Comparison of ENCODE assay signal across 8 cellular contexts in genomic region chr19:10565567-10566407, GRCh38. TPM values are rescaled to one million over a fixed set of nuclear protein-coding genes. Genes with fewer than 3 reads are reported as not detected.
A peak's percentile ranks its signal among the peaks of the same experiment; 100 is the strongest.
DNase-seq lines count a peak whose midpoint lies in the region; ATAC-seq and TF ChIP-seq lines count a peak whose summit lies in the region.

KRI1 (minus strand) TSS chr19:10566010; CDS start chr19:10565999, 11 bp downstream.

- H3K4me3 ChIP-seq in liver (ENCODE audit: low read depth in 1 of 3, low read length in 3 of 3), result peak within 1 kb of the TSS; percentile 41 to 88 (median 76)

- ATAC-seq in GM19351 (IDR thresholded peaks at IDR 0.05; ENCODE audit: unreplicated experiment), result peak; percentile 35
- ATAC-seq in HG03558 (IDR thresholded peaks at IDR 0.05; ENCODE audit: extremely low read depth, unreplicated experiment), result peak; percentile 23

- no peak for TF ChIP-seq RAD21 in liver (IDR thresholded peaks at IDR 0.05)

- H3K4me1 Mint-ChIP-seq in CD14-positive monocyte, result peaks cover 35% of the 10 kb centered on the region

- peak within 1 kb of the TSS; percentile 80 to 89 for H3K27ac ChIP-seq in liver (ENCODE audit: low read depth in 1 of 2, low read length in 2 of 2)

- H3K9ac ChIP-seq in liver (ENCODE audit: low read depth in 1 of 2, low read length in 2 of 2), result peak within 1 kb of the TSS; percentile 52 to 57

- H3K9me3 ChIP-seq in liver (ENCODE audit: control insufficient read depth in 4 of 4, low read length in 3 of 4), result no peaks in the 10 kb centered on the region

- H3K36me3 Mint-ChIP-seq in CD14-positive monocyte, result peaks cover 22 to 28% of the 10 kb centered on the region in 2 donors

- intact Hi-C loops in CD14-positive monocyte (cut with micrococcal nuclease), result loop anchor here (1.0 to 10.0 kb wide), 8 partner anchors 23 to 313 kb away; partner anchors contain the start of genes ATG4D (in 1 of the 2), CDC37 (in 1 of the 2), ILF3 (in 1 of the 2) and MRPL4 (in 1 of the 2)

- no peaks in the 10 kb centered on the region for H3K9me3 Mint-ChIP-seq in CD14-positive monocyte

- peaks cover 0 to 1% (median 0%) of the 10 kb centered on the region in 3 donors for H3K27me3 Mint-ChIP-seq in CD14-positive monocyte (ENCODE audit: low read depth in 3 of 3)

- H3K27me3 ChIP-seq in liver (ENCODE audit: control insufficient read depth in 4 of 4, insufficient read depth in 4 of 4, low read length in 3 of 4), result no peaks in the 10 kb centered on the region

- peak within 1 kb of the TSS; percentile 92 to 99 for H3K4me3 Mint-ChIP-seq in CD14-positive monocyte

- peak; percentile 54 for TF ChIP-seq CTCF in CD14-positive monocyte (IDR thresholded peaks at IDR 0.05)
- TF ChIP-seq CTCF in liver (IDR thresholded peaks at IDR 0.05; ENCODE audit: low read depth, low read length, missing input control), result peak; percentile 41

- H3K4me1 ChIP-seq in liver (ENCODE audit: control insufficient read depth in 4 of 4, insufficient read depth in 4 of 4, low read length in 3 of 4), result peaks cover 11 to 41% (median 23%) of the 10 kb centered on the region in 4 donors

- DNase-seq in CD14-positive monocyte (ENCODE audit: low spot score), result peak; percentile 99
- DNase-seq in NCI-H748 treated with DMSO at 0.1 percent for 48 hours (lab: John Stamatoyannopoulos, UW), result peak; percentile 89
- DNase-seq in activated CD4-positive, alpha-beta T cell treated with anti-CD3 and anti-CD28 coated beads, Interleukin-2, amount 50 U/mL, for 24 hours (ENCODE audit: low read depth in 1 of 2, low spot score in 1 of 2), result peak; percentile 94 to 97
- peak; percentile 97 for DNase-seq in dermis blood vessel endothelial cell
- DNase-seq in stimulated activated CD4-positive, alpha-beta T cell treated with anti-CD3 and anti-CD28 coated beads, Interleukin-4, amount 100 ng/mL, for 1 hour, result peak; percentile 97

- WGBS in liver, result under 1% methylated on average over 94 of the region's 94 CpGs

- H3K36me3 ChIP-seq in liver (ENCODE audit: control insufficient read depth in 4 of 4, insufficient read depth in 3 of 4, low read depth in 1 of 4, low read length in 3 of 4), result peaks cover 0 to 8% (median under 1%) of the 10 kb centered on the region in 4 donors

- peak within 1 kb of the TSS; percentile 93 to 100 (median 98) for H3K27ac Mint-ChIP-seq in CD14-positive monocyte

TF ChIP-seq in liver, 16 proteins besides CTCF, POLR2A, EP300 and RAD21:
- TF ChIP-seq FOXA1 (IDR thresholded peaks at IDR 0.05) (no peak), NR2F2 (IDR thresholded peaks at IDR 0.05) (no peak), REST (IDR thresholded peaks at IDR 0.05) (no peak), ZBTB33 (IDR thresholded peaks at IDR 0.05) (no peak), TAF1 (conservative IDR thresholded peaks at IDR 0.05) (no peak), SP1 (IDR thresholded peaks at IDR 0.05) (peak; percentile 84), JUND (IDR thresholded peaks at IDR 0.05) (no peak), FOXA2 (IDR thresholded peaks at IDR 0.05) (no peak), EGR1 (IDR thresholded peaks at IDR 0.05; ENCODE audit: low read depth in 2 of 2) (peak; percentile 56 to 65), HNF4A (conservative IDR thresholded peaks at IDR 0.05) (no peak), MAX (IDR thresholded peaks at IDR 0.05) (no peak), ATF3 (IDR thresholded peaks at IDR 0.05) (no peak), GABPA (IDR thresholded peaks at IDR 0.05 in 1 of 2, conservative IDR thresholded peaks at IDR 0.05 in 1 of 2) (peak in 1 of 2 donors; percentile 63), RXRA (IDR thresholded peaks at IDR 0.05) (peak; percentile 18 to 22), YY1 (IDR thresholded peaks at IDR 0.05) (peak; percentile 89), HNF4G (IDR thresholded peaks at IDR 0.05) (no peak)

RNA-seq across cellular contexts. Expression of gene KRI1, which starts in this region (rescaled TPM):
- polyA plus RNA-seq in CD14-positive monocyte (1 to 10 TPM; 3.9 to 6.1 TPM), liver (1 to 10 TPM; 4.6 to 7.1 TPM)
- total RNA-seq in dermis blood vessel endothelial cell (8.6 and 11.2 TPM in 2 replicates), liver (10 to 100 TPM in 1 of 2 donors, 1 to 10 TPM in 1; 7.0 to 14.1 TPM)

Comparison
In these comparisons a context has a peak if more than half of its experiments do, and no peak if none do; other contexts are left out.
1. Peak in every context shown above with its lines: DNase-seq, ATAC-seq, H3K4me3 ChIP-seq and H3K27ac ChIP-seq.